In genomic region chr12:132083731-132084641, GRCh38 we compare ENCODE assay signal across 8 cellular contexts.
DNase-seq lines count a peak whose midpoint lies in the region; ATAC-seq, FAIRE-seq and TF ChIP-seq lines count a peak whose summit lies in the region.

No MANE protein-coding gene starts in this region.

- no peaks in the 10 kb centered on the region for H3K9me3 ChIP-seq in ascending aorta
- H3K9me3 ChIP-seq in uterus, result no peaks in the 10 kb centered on the region

- FAIRE-seq in GM18507 (lab: Jason Lieb, UNC), result peak; percentile 85

- peaks cover 0 to 8% of the 10 kb centered on the region in 2 donors for H3K36me3 ChIP-seq in ascending aorta
- no peaks in the 10 kb centered on the region for H3K36me3 ChIP-seq in uterus

- H3K4me1 ChIP-seq in ascending aorta, result peaks cover 4 to 16% of the 10 kb centered on the region in 2 donors
- H3K4me1 ChIP-seq in uterus, result peaks cover 0 to 5% of the 10 kb centered on the region in 2 donors

- H3K4me3 ChIP-seq in ascending aorta (peak overlapping the region; percentile 75 to 82), uterus (peak overlapping the region; percentile 77 to 84)

- no peak for TF ChIP-seq CTCF in ascending aorta (IDR thresholded peaks at IDR 0.05)
- peak in 1 of 4 experiments; percentile 5 for TF ChIP-seq CTCF in uterus (IDR thresholded peaks at IDR 0.05)

- DNase-seq in GM18507 (ENCODE audit: extremely low spot score, insufficient read length, low read depth) (peak; percentile 99), NCI-H187 treated with DMSO at 0.1 percent for 48 hours (lab: John Stamatoyannopoulos, UW) (peak; percentile 81), T-helper 2 cell (peak; percentile 83 to 89 (median 84)), ascending aorta (ENCODE audit: low spot score in 2 of 2) (peak; percentile 69 to 94), hepatic stellate cell (ENCODE audit: low spot score) (peak; percentile 100), putamen (ENCODE audit: low spot score) (peak; percentile 85), uterus (peak; percentile 87 to 91)

- H3K27me3 ChIP-seq in ascending aorta, result no peaks in the 10 kb centered on the region
- no peaks in the 10 kb centered on the region for H3K27me3 ChIP-seq in uterus

- peak overlapping the region; percentile 88 to 93 for H3K27ac ChIP-seq in ascending aorta
- H3K27ac ChIP-seq in uterus, result peak overlapping the region; percentile 79 to 81

- intact Hi-C loops in ascending aorta (cut with DNase I), result loop anchor here (1.0 to 2.0 kb wide), 4 partner anchors 61 to 405 kb away; partner anchors contain the start of genes DDX51, EP400, NOC4L and ULK1
- intact Hi-C loops in uterus (cut with DNase I; ENCODE audit: low total_unique reads), result no loop called here

- TF ChIP-seq POLR2A in uterus (IDR thresholded peaks at IDR 0.05), result peak; percentile 77 to 95

- ATAC-seq in HG02970 (IDR thresholded peaks at IDR 0.05; ENCODE audit: low FRiP score, unreplicated experiment), result peak; percentile 85

Comparison
In these comparisons a context has a peak if more than half of its experiments do, and no peak if none do; other contexts are left out.
1. Peak in every context shown above with its lines: DNase-seq, ATAC-seq, H3K4me3 ChIP-seq and H3K27ac ChIP-seq.